In the genomic region with DNA sequence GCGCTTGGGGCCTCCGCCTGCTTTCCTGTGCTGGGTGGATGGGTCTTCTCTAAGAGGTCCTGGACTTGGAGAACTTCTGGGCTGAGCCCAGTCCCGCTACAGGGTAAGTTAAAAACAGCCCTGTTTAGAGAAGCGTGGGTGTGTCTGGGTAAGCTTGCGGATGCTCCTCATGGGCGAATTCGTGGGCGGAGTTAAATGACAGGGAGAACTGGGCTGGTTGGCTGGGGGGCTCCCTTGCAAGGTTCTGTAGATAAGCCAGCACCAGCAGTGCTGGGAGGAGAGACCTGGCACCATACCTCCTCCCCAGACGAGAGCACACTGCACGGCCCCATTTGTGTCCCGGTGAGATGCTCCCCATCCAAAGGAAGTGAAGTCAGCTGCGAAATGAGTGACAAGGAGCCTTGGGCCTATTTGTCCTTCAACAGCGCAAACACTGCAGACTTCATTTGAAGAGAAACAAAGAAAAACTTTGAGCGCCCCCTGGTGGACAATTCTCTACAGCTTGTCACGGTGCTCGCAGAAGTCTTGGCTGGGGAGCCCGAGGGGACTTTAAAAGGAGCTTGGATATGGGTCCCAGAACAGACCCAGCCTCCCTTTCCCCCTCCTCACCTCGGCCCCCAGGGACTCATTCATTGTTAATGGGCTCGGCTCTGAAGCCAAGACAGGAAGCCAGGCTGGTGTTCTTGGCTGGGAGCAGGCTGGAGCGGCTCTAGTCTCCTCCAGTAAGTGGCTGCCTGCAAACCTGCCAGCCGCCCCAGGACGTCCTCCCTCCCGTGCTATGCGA, we compare ENCODE assay signal across 8 cellular contexts. TPM values are rescaled to one million over a fixed set of nuclear protein-coding genes. Genes with fewer than 3 reads are reported as not detected.
A peak's percentile ranks its signal among the peaks of the same experiment; 100 is the strongest.
DNase-seq lines count a peak whose midpoint lies in the region; ATAC-seq, FAIRE-seq and TF ChIP-seq lines count a peak whose summit lies in the region.

No MANE protein-coding gene starts in this region.

- no peak overlapping the region for H3K27ac ChIP-seq in kidney (ENCODE audit: low read depth in 2 of 2, low read length in 2 of 2)

- H3K36me3 ChIP-seq in kidney (ENCODE audit: control insufficient read depth in 1 of 2, insufficient read depth in 2 of 2, low read length in 2 of 2): no peaks in the 10 kb centered on the region

- peak overlapping the region in 1 of 2 donors; percentile 9 for H3K9ac ChIP-seq in kidney (ENCODE audit: low read length in 2 of 2)

- peaks cover 0 to 5% of the 10 kb centered on the region in 2 donors for H3K4me1 ChIP-seq in kidney (ENCODE audit: control insufficient read depth in 1 of 2, insufficient read depth in 1 of 2, low read depth in 1 of 2, low read length in 2 of 2)

- ATAC-seq in HG02870 (IDR thresholded peaks at IDR 0.05; ENCODE audit: unreplicated experiment) (peak; percentile 63), GM21381 (IDR thresholded peaks at IDR 0.05; ENCODE audit: unreplicated experiment) (no peak)

- H3K9me3 ChIP-seq in kidney (ENCODE audit: control insufficient read depth in 1 of 2, low read length in 2 of 2): no peaks in the 10 kb centered on the region

- H3K4me3 ChIP-seq in kidney (ENCODE audit: low read length in 2 of 2): no peak overlapping the region

- intact Hi-C loops in kidney (cut with DNase I): loop anchor here (5.0 kb wide), 1 partner anchor 289 kb away; no protein-coding TSS in a partner anchor

- FAIRE-seq in kidney (lab: Jason Lieb, UNC): no peak

- TF ChIP-seq CTCF in kidney (IDR thresholded peaks at IDR 0.05; ENCODE audit: borderline replicate concordance, extremely low read depth, insufficient read depth): peak; percentile 80

- DNase-seq in DMS79 (lab: John Stamatoyannopoulos, UW) (peak; percentile 84), NCI-H226 (peak; percentile 23), kidney (no peak)
- DNase-seq in activated CD4-positive, CD25-positive, alpha-beta regulatory T cell (lab: John Stamatoyannopoulos, UW): peak; percentile 64 to 81 (median 74)
- peak; percentile 73 for DNase-seq in central memory CD4-positive, alpha-beta T cell
- DNase-seq in stimulated activated CD4-positive, alpha-beta T cell treated with anti-CD3 and anti-CD28 coated beads, Interleukin-1b, Interleukin-23, amount 100 ng/mL, for 24 hours (ENCODE audit: low read depth in 4 of 4, low spot score in 1 of 4): peak; percentile 80 to 97 (median 89)

RNA-seq across cellular contexts. Expression of gene TP53I11, which starts 39.5 kb away (rescaled TPM):
- total RNA-seq in kidney: 35.3 TPM
- polyA plus RNA-seq in kidney (ENCODE audit: insufficient read depth, low read depth, low replicate concordance): 25.7 TPM
